8 cellular contexts compared by ENCODE assay signal in the genomic region with DNA sequence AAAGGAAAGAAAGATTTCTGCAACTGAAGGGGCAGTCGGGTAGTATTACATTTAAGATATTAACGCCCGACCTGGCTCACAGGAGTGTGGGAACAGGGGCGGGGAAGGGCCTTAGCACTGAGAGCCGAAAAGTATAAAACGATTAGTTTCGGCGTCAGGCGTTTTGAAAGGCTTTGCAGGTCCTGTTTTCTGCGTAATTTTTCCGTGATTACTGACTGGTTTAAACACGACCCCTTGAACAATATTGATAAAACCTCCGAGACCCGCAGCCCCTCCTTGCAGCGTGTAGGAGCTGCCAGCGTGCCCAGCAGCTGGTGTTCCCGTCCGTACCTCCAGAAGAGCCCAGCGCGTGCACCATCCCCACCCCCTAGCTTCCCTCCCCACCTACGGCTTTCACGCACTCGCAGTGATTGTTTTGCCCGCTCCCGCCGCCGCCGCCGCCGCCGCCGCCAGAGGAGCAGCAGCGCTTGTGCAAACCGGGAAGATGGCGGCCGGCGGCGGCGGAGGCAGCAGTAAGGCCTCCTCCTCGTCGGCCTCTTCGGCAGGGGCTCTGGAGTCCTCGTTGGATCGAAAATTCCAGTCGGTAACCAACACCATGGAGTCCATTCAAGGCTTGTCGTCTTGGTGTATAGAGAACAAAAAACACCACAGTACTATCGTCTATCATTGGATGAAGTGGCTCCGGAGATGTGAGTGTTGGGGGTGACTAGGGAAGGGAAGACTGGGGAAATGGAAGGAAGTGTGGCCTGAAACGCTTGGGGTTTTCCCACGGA. TPM values are rescaled to one million over a fixed set of nuclear protein-coding genes. Genes with fewer than 3 reads are reported as not detected.
DNase-seq lines count a peak whose midpoint lies in the region; ATAC-seq, FAIRE-seq and TF ChIP-seq lines count a peak whose summit lies in the region.

No MANE protein-coding gene starts in this region.

- TF ChIP-seq CTCF in HFFc6 (IDR thresholded peaks at IDR 0.05), result peak; percentile 10; the same call in 1 of the 2 replicates

- peaks cover 37% of the 10 kb centered on the region for H3K4me1 Mint-ChIP-seq in HFFc6 (ENCODE audit: low read depth)
- H3K4me1 Mint-ChIP-seq in T-helper 17 cell, result peaks cover 33% of the 10 kb centered on the region

- H3K27me3 ChIP-seq in right cardiac atrium (ENCODE audit: control insufficient read depth, insufficient read depth), result no peaks in the 10 kb centered on the region

- no peaks in the 10 kb centered on the region for H3K4me1 ChIP-seq in right cardiac atrium (ENCODE audit: control insufficient read depth, insufficient read depth, low read length)

- peak; percentile 53 for ATAC-seq in T-helper 17 cell
- ATAC-seq in right cardiac atrium, result peak; percentile 66 to 77

- H3K27ac Mint-ChIP-seq in HFFc6, result peak overlapping the region; percentile 99
- H3K27ac Mint-ChIP-seq in T-helper 17 cell, result peak overlapping the region; percentile 97

- H3K4me3 Mint-ChIP-seq in HFFc6 (peak overlapping the region; percentile 94), T-helper 17 cell (peak overlapping the region; percentile 97)

- DNase-seq in DMS53 (lab: John Stamatoyannopoulos, UW) (peak; percentile 91), HFFc6 (peak; percentile 76), NCI-H1694 (lab: John Stamatoyannopoulos, UW) (peak; percentile 62), T-helper 17 cell (peak; percentile 72 to 74 (median 73)), amygdala (lab: John Stamatoyannopoulos, UW) (peak in 55 of 56 donors; percentile 19 to 84 (median 70)), right cardiac atrium (peak; percentile 78 to 93 (median 93)), putamen (ENCODE audit: low spot score) (peak; percentile 85), urothelium cell line (ENCODE audit: low spot score) (peak; percentile 73)

- peaks cover 2% of the 10 kb centered on the region; the same call in 1 of the 2 replicates for H3K27me3 Mint-ChIP-seq in HFFc6 (ENCODE audit: insufficient read depth)
- no peaks in the 10 kb centered on the region for H3K27me3 Mint-ChIP-seq in T-helper 17 cell

- peak overlapping the region; percentile 99 for H3K4me3 ChIP-seq in right cardiac atrium (ENCODE audit: low read length)

- no peaks in the 10 kb centered on the region for H3K9me3 Mint-ChIP-seq in HFFc6

- no peaks in the 10 kb centered on the region for H3K9me3 ChIP-seq in T-helper 17 cell (ENCODE audit: control insufficient read depth, low read length, poor library complexity, severe bottlenecking)
- H3K9me3 ChIP-seq in right cardiac atrium (ENCODE audit: control insufficient read depth, low read length), result no peaks in the 10 kb centered on the region

- no peak for FAIRE-seq in urothelium cell line (lab: Jason Lieb, UNC)

- WGBS in right cardiac atrium, result under 1% methylated on average over 50 of the region's 50 CpGs

- H3K36me3 Mint-ChIP-seq in HFFc6 (ENCODE audit: low read depth) (peaks cover 14% of the 10 kb centered on the region), T-helper 17 cell (ENCODE audit: low read depth) (no peaks in the 10 kb centered on the region)

- intact Hi-C loops in right cardiac atrium (cut with DNase I), result no loop called here

- H3K27ac ChIP-seq in right cardiac atrium (ENCODE audit: low read length), result peak overlapping the region; percentile 96

RNA-seq across cellular contexts. Expression of a gene that starts 0.5 kb away (rescaled TPM):
- total RNA-seq in HFFc6 (2021; fragmentation: NEBNext Ultra II Directional; extraction: Animal tissue kit (Norgen Biotek cat#: 25700)), result 10 to 100 TPM; 24.0 to 27.9 (median 25.7) TPM
- total RNA-seq in T-helper 17 cell, result 10 to 100 TPM; 36.2 to 38.7 TPM
- total RNA-seq in right cardiac atrium, result 10 to 100 TPM; 24.5 to 32.4 (median 26.7) TPM
- 10.0 TPM for polyA plus RNA-seq in right cardiac atrium

RNA-seq across cellular contexts. Expression of a gene that starts 43.1 kb away (rescaled TPM):
- total RNA-seq in HFFc6 (2021; fragmentation: NEBNext Ultra II Directional; extraction: Animal tissue kit (Norgen Biotek cat#: 25700)), result 10 to 100 TPM; 33.2 to 44.4 (median 41.8) TPM
- total RNA-seq in T-helper 17 cell (100 to 1,000 TPM; 108 to 111 TPM), right cardiac atrium (10 to 100 TPM; 21.8 to 27.0 (median 26.0) TPM)
- 19.4 TPM for polyA plus RNA-seq in right cardiac atrium

Comparison
In these comparisons a context has a peak if more than half of its experiments do, and no peak if none do; other contexts are left out.
1. Peak in every context shown above with its lines: DNase-seq, ATAC-seq, H3K4me3 ChIP-seq and H3K27ac ChIP-seq.